Comparison of ENCODE assay signal across 1 cellular context in genomic region chr10:114635101-114635500, GRCh38.
TF ChIP-seq lines count a peak whose summit lies in the region.

No MANE protein-coding gene starts in this region.

TF ChIP-seq in IMR-90, 13 proteins besides CTCF, POLR2A, EP300 and RAD21 (continued from another document):
- no peak for TF ChIP-seq USF2 (IDR thresholded peaks at IDR 0.05; ENCODE audit: low read depth, low read length)
- no peak for TF ChIP-seq BHLHE40 (IDR thresholded peaks at IDR 0.05; ENCODE audit: low read depth, low read length)
- no peak for TF ChIP-seq RCOR1 (IDR thresholded peaks at IDR 0.05; ENCODE audit: insufficient replicate concordance, low read length)
- no peak for TF ChIP-seq CEBPB (IDR thresholded peaks at IDR 0.05; ENCODE audit: low read depth, low read length)
- no peak for TF ChIP-seq SMC3 (IDR thresholded peaks at IDR 0.05; ENCODE audit: low read depth, low read length)
- TF ChIP-seq FOS (IDR thresholded peaks at IDR 0.05; ENCODE audit: low read depth, low read length) = no peak
- TF ChIP-seq ELK1 (IDR thresholded peaks at IDR 0.05; ENCODE audit: borderline replicate concordance, low read depth, low read length) = no peak
- TF ChIP-seq RFX5 (IDR thresholded peaks at IDR 0.05; ENCODE audit: low read depth, low read length) = no peak
- TF ChIP-seq NFE2L2 (IDR thresholded peaks at IDR 0.05; ENCODE audit: low read depth, low read length) = no peak
- TF ChIP-seq MAZ (IDR thresholded peaks at IDR 0.05; ENCODE audit: borderline replicate concordance, low read depth, low read length) = no peak
- TF ChIP-seq CHD1 (IDR thresholded peaks at IDR 0.05; ENCODE audit: low read depth, low read length) = no peak
- TF ChIP-seq MAFK (IDR thresholded peaks at IDR 0.05; ENCODE audit: low read depth, low read length) = no peak
